Comparison of ENCODE assay signal across 13 cellular contexts in genomic region chr6:170037541-170038250, GRCh38.
DNase-seq lines count a peak whose midpoint lies in the region; ATAC-seq and TF ChIP-seq lines count a peak whose summit lies in the region.
"Had no signal": no experiment of that assay in that cellular context is flagged by ENCODE, and none has a peak within 500 bp of the region (broad histone marks: within the 10 kb centered on the region; RNA-seq: fewer than 3 reads in every experiment).

No MANE protein-coding gene starts in this region.

- no peak for TF ChIP-seq CTCF in sigmoid colon (IDR thresholded peaks at IDR 0.05)
- TF ChIP-seq CTCF in A673 (conservative IDR thresholded peaks at IDR 0.05; ENCODE audit: low read depth, low read length): no peak

- H3K4me1 ChIP-seq in sigmoid colon (no peaks in the 10 kb centered on the region), A673 (ENCODE audit: insufficient read depth, low read length, poor library complexity, severe bottlenecking) (no peaks in the 10 kb centered on the region)
- H3K4me1 ChIP-seq: right lobe of liver had no signal

- TF ChIP-seq EP300 in sigmoid colon (IDR thresholded peaks at IDR 0.05): no peak

- POLR2A ChIA-PET in A673 (lab: Charles Lee; ENCODE audit: low non-redundant PET): no interaction called here

- no TSS peak for BruUV-seq in A673 (replicated peaks; lab: Mats Ljungman, UMichigan)

- H3K36me3 ChIP-seq in sigmoid colon: no peaks in the 10 kb centered on the region
- no peaks in the 10 kb centered on the region for H3K36me3 ChIP-seq in A673 (ENCODE audit: insufficient read depth, low read length, poor library complexity, severe bottlenecking)
- H3K36me3 ChIP-seq: right lobe of liver had no signal

- ATAC-seq in left ventricle myocardium superior: peak; percentile 34
- ATAC-seq: HCT116 had no signal

- TF ChIP-seq POLR2A in sigmoid colon (IDR thresholded peaks at IDR 0.05): no peak

- WGBS in sigmoid colon, 2 donors: 72 to 76% methylated on average over 15 of the region's 15 CpGs

- H3K4me3 ChIP-seq in sigmoid colon (no peak overlapping the region), A673 (ENCODE audit: low read depth, low read length, poor library complexity, severe bottlenecking) (no peak overlapping the region)
- H3K4me3 ChIP-seq: right lobe of liver had no signal

- DNase-seq in Daoy (ENCODE audit: low read depth) (peak; percentile 42), RPMI7951 (ENCODE audit: low read depth) (peak; percentile 86), left ventricle myocardium superior (peak; percentile 25), sigmoid colon (peak; percentile 82), NCI-H526 (lab: John Stamatoyannopoulos, UW) (no peak), NCI-H2227 (lab: John Stamatoyannopoulos, UW; ENCODE audit: unreplicated experiment) (no peak), NCI-H510A treated with DMSO at 0.1 percent for 48 hours (lab: John Stamatoyannopoulos, UW) (no peak), A673 (ENCODE audit: low spot score) (no peak)
- DNase-seq: activated CD8-positive, alpha-beta memory T cell treated with anti-CD3 and anti-CD28 coated beads for 24 hours; NCI-H2081 had no signal

- H3K27ac ChIP-seq in sigmoid colon (peak overlapping the region in 3 of 4 donors; percentile 27 to 39 (median 39)), A673 (ENCODE audit: low read depth, low read length, poor library complexity, severe bottlenecking) (no peak overlapping the region)
- H3K27ac ChIP-seq: HL-60, right lobe of liver had no signal

- intact Hi-C loops in left ventricle myocardium superior (cut with micrococcal nuclease): no loop called here
- intact Hi-C loops in sigmoid colon (cut with DNase I): no loop called here
- intact Hi-C loops in A673 (cut with micrococcal nuclease; ENCODE audit: unreplicated experiment): no loop called here

- H3K9me3 ChIP-seq in sigmoid colon: peaks cover 0 to 2% (median 0%) of the 10 kb centered on the region in 4 donors
- no peaks in the 10 kb centered on the region for H3K9me3 ChIP-seq in A673 (ENCODE audit: low read depth, low read length, poor library complexity, severe bottlenecking)
- H3K9me3 ChIP-seq: right lobe of liver had no signal

- CTCF ChIA-PET in A673 (lab: Charles Lee): no interaction called here

- H3K27me3 ChIP-seq in sigmoid colon (no peaks in the 10 kb centered on the region), A673 (replicated peaks; ENCODE audit: insufficient read depth, low read depth, low read length, poor library complexity) (no peaks in the 10 kb centered on the region)
- H3K27me3 ChIP-seq: right lobe of liver had no signal

Comparison
In these comparisons a context has a peak if more than half of its experiments do, and no peak if none do; other contexts are left out.
1. DNase-seq: peak in Daoy (single experiment), RPMI7951 (single experiment), left ventricle myocardium superior (single experiment) and sigmoid colon (single experiment); none in NCI-H526 (0 of 2), NCI-H2227 (single experiment), NCI-H510A treated with DMSO at 0.1 percent for 48 hours (single experiment) and A673 (single experiment).